15 cellular contexts compared by ENCODE assay signal in genomic region chr10:31000071-31000787, GRCh38. TPM values are rescaled to one million over a fixed set of nuclear protein-coding genes. Genes with fewer than 3 reads are reported as not detected.
DNase-seq lines count a peak whose midpoint lies in the region; ATAC-seq and TF ChIP-seq lines count a peak whose summit lies in the region.
"Had no signal": no experiment of that assay in that cellular context is flagged by ENCODE, and none has a peak within 500 bp of the region (broad histone marks: within the 10 kb centered on the region; RNA-seq: fewer than 3 reads in every experiment).

No MANE protein-coding gene starts in this region.

- POLR2A ChIA-PET in A673 (lab: Charles Lee; ENCODE audit: low non-redundant PET): no interaction called here

- H3K9me3 ChIP-seq in A673 (ENCODE audit: low read depth, low read length, poor library complexity, severe bottlenecking): peaks cover 6% of the 10 kb centered on the region
- H3K9me3 ChIP-seq: Peyer's patch, sigmoid colon, vagina had no signal

- no peak overlapping the region for H3K4me3 ChIP-seq in ACC112 (ENCODE audit: low read depth, low read length)
- H3K4me3 ChIP-seq in HL-60 (replicated peaks; ENCODE audit: insufficient read depth, low read length): no peak overlapping the region
- H3K4me3 ChIP-seq in epithelial cell of proximal tubule (ENCODE audit: low read depth, low read length): no peak overlapping the region
- no peak overlapping the region for H3K4me3 ChIP-seq in A673 (ENCODE audit: low read depth, low read length, poor library complexity, severe bottlenecking)
- H3K4me3 ChIP-seq: Peyer's patch, sigmoid colon, vagina had no signal

- H3K36me3 Mint-ChIP-seq in natural killer cell treated with Interleukin-12 subunit alpha and Interleukin-12 subunit beta and Interleukin-15 and Interleukin-18, amount 100 ng/mL, for 72 hours: peaks cover 9% of the 10 kb centered on the region

- peaks cover 9% of the 10 kb centered on the region for H3K79me2 ChIP-seq in ACC112 (ENCODE audit: control insufficient read depth, insufficient read depth, low read length, unreplicated experiment)

- CTCF ChIA-PET in A673 (lab: Charles Lee): no interaction called here

- H3K36me3 ChIP-seq in ACC112 (ENCODE audit: insufficient read depth, low read length) (peaks cover 2% of the 10 kb centered on the region), A673 (ENCODE audit: insufficient read depth, low read length, poor library complexity, severe bottlenecking) (no peaks in the 10 kb centered on the region)
- H3K36me3 ChIP-seq: Peyer's patch, sigmoid colon, vagina had no signal

- peak overlapping the region; percentile 46 for H3K4me3 Mint-ChIP-seq in natural killer cell treated with Interleukin-12 subunit alpha and Interleukin-12 subunit beta and Interleukin-15 and Interleukin-18, amount 100 ng/mL, for 72 hours

- peak overlapping the region; percentile 70; the same call in 1 of the 2 replicates for H3K27ac ChIP-seq in ACC112 (ENCODE audit: low read depth, low read length)
- H3K27ac ChIP-seq in HL-60 (replicated peaks): peak overlapping the region; percentile 81
- H3K27ac ChIP-seq in A673 (ENCODE audit: low read depth, low read length, poor library complexity, severe bottlenecking): no peak overlapping the region
- H3K27ac ChIP-seq: vagina had no signal

- no peak overlapping the region for H2AFZ ChIP-seq in ACC112 (ENCODE audit: low read length, unreplicated experiment)

- H3K9me3 Mint-ChIP-seq in natural killer cell treated with Interleukin-12 subunit alpha and Interleukin-12 subunit beta and Interleukin-15 and Interleukin-18, amount 100 ng/mL, for 72 hours: peaks cover 6% of the 10 kb centered on the region

- intact Hi-C loops in A673 (cut with micrococcal nuclease; ENCODE audit: unreplicated experiment): no loop called here

- H3K4me1 ChIP-seq in ACC112 (ENCODE audit: control insufficient read depth, insufficient read depth, low read length, unreplicated experiment) (peaks cover 35% of the 10 kb centered on the region), A673 (ENCODE audit: insufficient read depth, low read length, poor library complexity, severe bottlenecking) (no peaks in the 10 kb centered on the region)

- no peaks in the 10 kb centered on the region for H3K27me3 Mint-ChIP-seq in natural killer cell treated with Interleukin-12 subunit alpha and Interleukin-12 subunit beta and Interleukin-15 and Interleukin-18, amount 100 ng/mL, for 72 hours
- H3K27me3 Mint-ChIP-seq: naive B cell had no signal

- ATAC-seq in natural killer cell treated with Interleukin-12 subunit alpha and Interleukin-12 subunit beta and Interleukin-15 and Interleukin-18, amount 100 ng/mL, for 72 hours: peak in 1 of 2 donors; percentile 66
- no peak for ATAC-seq in HG03139 (IDR thresholded peaks at IDR 0.05; ENCODE audit: unreplicated experiment)

- TF ChIP-seq CTCF in HL-60 (IDR thresholded peaks at IDR 0.05; ENCODE audit: insufficient read depth, low read length): no peak
- no peak for TF ChIP-seq CTCF in epithelial cell of proximal tubule (conservative IDR thresholded peaks at IDR 0.05; ENCODE audit: low read depth, low read length)
- TF ChIP-seq CTCF in A673 (conservative IDR thresholded peaks at IDR 0.05; ENCODE audit: low read depth, low read length): no peak

- no peak for DNase-seq in HL-60 (ENCODE audit: low read depth in 1 of 2, low spot score in 1 of 2)
- peak; percentile 78 for DNase-seq in epithelial cell of proximal tubule (ENCODE audit: low read depth)
- DNase-seq in natural killer cell treated with Interleukin-12 subunit alpha and Interleukin-12 subunit beta and Interleukin-15 and Interleukin-18, amount 100 ng/mL, for 72 hours (ENCODE audit: low spot score): no peak
- no peak for DNase-seq in Kasumi-1 (lab: John Stamatoyannopoulos, UW)
- no peak for DNase-seq in effector CD4-positive, alpha-beta T cell
- DNase-seq in A673 (ENCODE audit: low spot score): no peak
- DNase-seq: naive B cell; NCI-H2029; NCI-H526 treated with DMSO at 0.1 percent for 48 hours; sigmoid colon; stimulated activated CD4-positive, alpha-beta T cell treated with anti-CD3 and anti-CD28 coated beads, Interleukin-4, amount 100 ng/mL, for 4 hours had no signal

- peaks cover 28 to 53% of the 10 kb centered on the region in 2 donors for H3K4me1 Mint-ChIP-seq in natural killer cell treated with Interleukin-12 subunit alpha and Interleukin-12 subunit beta and Interleukin-15 and Interleukin-18, amount 100 ng/mL, for 72 hours (ENCODE audit: low read depth in 2 of 2)

- no peaks in the 10 kb centered on the region for H3K27me3 ChIP-seq in ACC112 (ENCODE audit: insufficient read depth, low read length)
- H3K27me3 ChIP-seq in HL-60 (ENCODE audit: insufficient read depth, poor library complexity, severe bottlenecking): no peaks in the 10 kb centered on the region
- no peaks in the 10 kb centered on the region for H3K27me3 ChIP-seq in A673 (replicated peaks; ENCODE audit: insufficient read depth, low read depth, low read length, poor library complexity)
- H3K27me3 ChIP-seq: Peyer's patch, sigmoid colon, vagina had no signal

- H3K27ac Mint-ChIP-seq in natural killer cell treated with Interleukin-12 subunit alpha and Interleukin-12 subunit beta and Interleukin-15 and Interleukin-18, amount 100 ng/mL, for 72 hours: peak overlapping the region; percentile 5 to 17

- BruUV-seq in A673 (replicated peaks; lab: Mats Ljungman, UMichigan): no TSS peak

RNA-seq across cellular contexts. Expression of gene ZNF438, which starts 31.4 kb away (rescaled TPM):
- 3.9 and 4.2 TPM in 2 replicates for total RNA-seq in epithelial cell of proximal tubule
- total RNA-seq in natural killer cell treated with Interleukin-12 subunit alpha and Interleukin-12 subunit beta and Interleukin-15 and Interleukin-18, amount 100 ng/mL, for 72 hours: 1 to 10 TPM; 1.9 TPM
- 2.0 and 2.6 TPM in 2 replicates for total RNA-seq in A673 (2021)
